ENCODE assay signal across 25 cellular contexts in genomic region chr4:6085028-6085942, GRCh38.
"Had no signal": no experiment of that assay in that cellular context is flagged by ENCODE, and none has a peak within 500 bp of the region (broad histone marks: within the 10 kb centered on the region; RNA-seq: fewer than 3 reads in every experiment).

No MANE protein-coding gene starts in this region.

- H3K4me3 ChIP-seq: MG63, SK-N-MC had no signal

- H3K36me3 ChIP-seq: brain microvascular endothelial cell, MG63 had no signal

- DNase-seq: activated B cell treated with CpG ODN at 0.5 μM for 24 hours; activated CD4-positive, alpha-beta memory T cell treated with anti-CD3 and anti-CD28 coated beads, Interleukin-2, amount 10 ng/mL, durations not matched to agents 7 days and 5 days; activated CD4-positive, alpha-beta T cell treated with anti-CD3 and anti-CD28 coated beads for 1 hour; activated CD4-positive, alpha-beta T cell treated with anti-CD3 and anti-CD28 coated beads, Interleukin-2, amount 10 ng/mL, durations not matched to agents 7 days and 5 days; activated gamma-delta T cell; activated naive CD4-positive, alpha-beta T cell treated with anti-CD3 and anti-CD28 coated beads for 36 hours; activated T-cell treated with anti-CD3 and anti-CD28 coated beads, Interleukin-2, amount 50 U/mL, for 72 hours; brain microvascular endothelial cell; MG63; NCI-H1105; NCI-H1436; NCI-H1694 treated with DMSO at 0.1 percent for 48 hours; NCI-H2029 treated with DMSO at 0.1 percent for 48 hours; NCI-H345; NCI-H510A; NCI-H526 treated with DMSO at 0.1 percent for 48 hours; NCI-H82; OCI-M1; RPMI8226; T-cell; T-helper 2 cell; T1000 had no signal

- H3K27ac ChIP-seq: brain microvascular endothelial cell, SK-N-MC had no signal

- ATAC-seq: activated T-cell treated with anti-CD3 and anti-CD28 coated beads, Interleukin-2, amount 50 U/mL, for 72 hours; Panc1; Right ventricle myocardium inferior had no signal

- H3K9me3 ChIP-seq: MG63 had no signal

- H3K27me3 ChIP-seq: brain microvascular endothelial cell, MG63 had no signal
